20 cellular contexts compared by ENCODE assay signal in the genomic region with DNA sequence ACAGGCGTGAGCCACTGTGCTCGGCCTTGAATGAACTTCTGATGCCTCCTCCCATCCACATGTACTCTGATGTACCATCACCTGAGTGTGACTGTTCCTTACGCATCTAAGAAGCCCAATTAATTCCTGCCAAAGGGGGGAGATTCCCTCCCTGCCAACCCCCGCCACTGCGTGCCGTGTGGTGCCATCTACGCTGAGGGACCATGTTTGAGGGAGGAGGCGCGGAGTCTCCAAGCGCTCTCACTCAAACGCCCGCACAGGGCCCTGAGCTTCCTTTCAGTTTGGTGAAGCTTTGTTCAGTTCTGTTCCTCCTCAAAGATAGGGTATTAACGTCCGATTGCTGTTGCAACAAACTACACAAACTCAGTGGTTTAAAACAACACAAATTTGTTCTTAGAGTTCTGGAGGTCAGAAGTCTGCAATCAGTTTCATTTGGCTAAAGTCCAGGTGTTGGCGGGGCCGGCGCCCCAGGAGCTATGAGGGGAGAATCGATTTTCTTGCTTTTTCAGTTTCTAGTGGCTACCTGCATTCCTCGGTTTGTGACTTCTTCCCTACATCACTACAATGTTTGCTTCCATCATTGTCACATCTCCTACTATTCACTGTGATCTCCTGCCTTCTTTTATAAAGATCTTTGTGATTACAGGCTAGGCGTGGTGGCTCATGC.
"Had no signal": no experiment of that assay in that cellular context is flagged by ENCODE, and none has a peak within 500 bp of the region (broad histone marks: within the 10 kb centered on the region; RNA-seq: fewer than 3 reads in every experiment).

No MANE protein-coding gene starts in this region.

- DNase-seq: IMR-90, Karpas-422, KG1, MG63, NCI-H1092, NCI-H1105 treated with DMSO at 0.1 percent for 48 hours, NCI-H1417 treated with DMSO at 0.1 percent for 48 hours, NCI-H146, NCI-H187, NCI-H2029, NCI-H2081 treated with DMSO at 0.1 percent for 48 hours, NCI-H2171, NCI-H226, NCI-H446 treated with DMSO at 0.1 percent for 48 hours, NCI-H510A treated with DMSO at 0.1 percent for 48 hours, NCI-H526, NCI-H748 treated with DMSO at 0.1 percent for 48 hours, Right ventricle myocardium superior, RPMI8226, SIG-M5 had no signal
